17 cellular contexts compared by ENCODE assay signal in the genomic region with DNA sequence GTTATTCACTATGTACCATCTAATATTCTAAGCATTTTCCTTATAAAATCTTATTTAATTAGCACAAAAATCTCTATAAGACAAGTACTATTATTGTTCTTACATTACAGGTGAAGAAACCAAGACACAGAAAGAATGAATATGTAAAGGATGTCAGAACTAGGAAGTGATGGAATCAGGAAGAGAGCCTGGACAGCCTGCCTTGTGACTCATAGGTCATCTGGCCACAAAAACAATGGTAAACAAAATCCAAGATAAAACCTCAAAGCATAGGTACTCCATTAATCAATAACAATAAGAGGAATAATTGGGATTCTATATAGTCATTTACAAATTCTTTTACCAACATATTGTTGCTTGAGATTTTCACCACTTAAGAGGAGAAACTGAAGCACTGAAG.
DNase-seq lines count a peak whose midpoint lies in the region; ATAC-seq and TF ChIP-seq lines count a peak whose summit lies in the region.
"Had no signal": no experiment of that assay in that cellular context is flagged by ENCODE, and none has a peak within 500 bp of the region (broad histone marks: within the 10 kb centered on the region; RNA-seq: fewer than 3 reads in every experiment).

No MANE protein-coding gene starts in this region.

- no peak overlapping the region for H2AFZ ChIP-seq in PC-3 (ENCODE audit: low read length)

- BruUV-seq in PC-3 (replicated peaks; lab: Mats Ljungman, UMichigan): no TSS peak

- no peaks in the 10 kb centered on the region for H3K79me2 ChIP-seq in PC-3 (ENCODE audit: low read length)

- no peaks in the 10 kb centered on the region for H3K9me3 ChIP-seq in PC-3 (ENCODE audit: low read length)
- H3K9me3 ChIP-seq in spleen: peaks cover 0 to 8% (median 0%) of the 10 kb centered on the region in 8 donors
- H3K9me3 ChIP-seq in WERI-Rb-1 (ENCODE audit: severe bottlenecking): no peaks in the 10 kb centered on the region
- no peaks in the 10 kb centered on the region for H3K9me3 ChIP-seq in adrenal gland (replicated peaks in 1 of 3)
- H3K9me3 ChIP-seq: BE2C had no signal

- H3K4me3 ChIP-seq in PC-3 (ENCODE audit: low read length) (no peak overlapping the region), fibroblast of pulmonary artery (replicated peaks; ENCODE audit: low read depth, low read length) (no peak overlapping the region), spleen (no peak overlapping the region), WERI-Rb-1 (ENCODE audit: low read depth, low read length) (no peak overlapping the region), adrenal gland (no peak overlapping the region)
- H3K4me3 ChIP-seq: GM12878 had no signal

- peak; percentile 41 for DNase-seq in HT1080 (ENCODE audit: low read depth)
- DNase-seq in PC-3: no peak
- DNase-seq in fibroblast of pulmonary artery (ENCODE audit: low read depth): peak; percentile 9
- no peak for DNase-seq in NCI-H2171 (lab: John Stamatoyannopoulos, UW)
- DNase-seq in spleen: no peak
- DNase-seq in WERI-Rb-1: no peak
- DNase-seq in adrenal gland: no peak
- DNase-seq: ACHN; BE2C; C1 segment of cervical spinal cord; CD4-positive, CD25-positive, alpha-beta regulatory T cell; CD8-positive, alpha-beta memory T cell; COR-L47; DMS 273 treated with DMSO at 0.1 percent for 48 hours; DMS79 treated with DMSO at 0.1 percent for 48 hours; H9 had no signal

- H3K36me3 ChIP-seq in PC-3 (ENCODE audit: low read depth, low read length) (no peaks in the 10 kb centered on the region), spleen (no peaks in the 10 kb centered on the region), WERI-Rb-1 (no peaks in the 10 kb centered on the region), adrenal gland (replicated peaks in 1 of 2) (no peaks in the 10 kb centered on the region)
- H3K36me3 ChIP-seq: BE2C had no signal

- ATAC-seq in PC-3: 0 out of 2 replicates have a peak, but pooled peaks have one; percentile 33
- ATAC-seq: GM12878 had no signal

- POLR2A ChIA-PET in PC-3 (lab: Charles Lee; ENCODE audit: unreplicated experiment): no interaction called here

- H3K4me2 ChIP-seq in PC-3 (ENCODE audit: low read length): no peak overlapping the region

- H3K27ac ChIP-seq in PC-3 (ENCODE audit: low read length) (no peak overlapping the region), spleen (no peak overlapping the region), WERI-Rb-1 (no peak overlapping the region), adrenal gland (no peak overlapping the region)

- no peak for TF ChIP-seq POLR2A in spleen (IDR thresholded peaks at IDR 0.05)
- TF ChIP-seq POLR2A in adrenal gland (IDR thresholded peaks at IDR 0.05): no peak

- intact Hi-C loops in PC-3 (cut with micrococcal nuclease) (no loop called here), spleen (cut with DNase I; ENCODE audit: low total_unique reads) (loop anchor here (10.0 kb wide), 1 partner anchor 55 kb away; no protein-coding TSS in a partner anchor), adrenal gland (cut with DNase I) (no loop called here)

- H3F3A ChIP-seq in PC-3 (ENCODE audit: low read length, unreplicated experiment): no peaks in the 10 kb centered on the region

- H3K9ac ChIP-seq in PC-3 (ENCODE audit: low read length): no peak overlapping the region

- H3K27me3 ChIP-seq in PC-3 (ENCODE audit: low read length): no peaks in the 10 kb centered on the region
- no peaks in the 10 kb centered on the region for H3K27me3 ChIP-seq in spleen (replicated peaks in 1 of 7)
- H3K27me3 ChIP-seq in WERI-Rb-1 (ENCODE audit: insufficient read depth, low read depth, severe bottlenecking): no peaks in the 10 kb centered on the region
- no peaks in the 10 kb centered on the region for H3K27me3 ChIP-seq in adrenal gland
- H3K27me3 ChIP-seq: BE2C had no signal

- TF ChIP-seq CTCF in PC-3 (conservative IDR thresholded peaks at IDR 0.05; ENCODE audit: low read depth, low read length): no peak
- no peak for TF ChIP-seq CTCF in fibroblast of pulmonary artery (IDR thresholded peaks at IDR 0.05; ENCODE audit: low read length, missing control alignments)
- TF ChIP-seq CTCF in spleen (IDR thresholded peaks at IDR 0.05 in 8 of 11, conservative IDR thresholded peaks at IDR 0.05 in 3 of 11): no peak
- no peak for TF ChIP-seq CTCF in WERI-Rb-1 (IDR thresholded peaks at IDR 0.05; ENCODE audit: low read depth, low read length)
- TF ChIP-seq CTCF in adrenal gland (IDR thresholded peaks at IDR 0.05): no peak

- no peaks in the 10 kb centered on the region for H4K20me1 ChIP-seq in PC-3 (ENCODE audit: low read length)

- H3K9me2 ChIP-seq in PC-3 (replicated peaks; ENCODE audit: low read length): no peaks in the 10 kb centered on the region

- H3K4me1 ChIP-seq in PC-3 (ENCODE audit: insufficient read depth, low read length): no peaks in the 10 kb centered on the region
- no peaks in the 10 kb centered on the region for H3K4me1 ChIP-seq in spleen
- H3K4me1 ChIP-seq in adrenal gland (replicated peaks in 1 of 2): no peaks in the 10 kb centered on the region
- H3K4me1 ChIP-seq: BE2C had no signal

- CTCF ChIA-PET in PC-3 (lab: Charles Lee): no interaction called here

Comparison
In these comparisons a context has a peak if more than half of its experiments do, and no peak if none do; other contexts are left out.
1. DNase-seq: peak in HT1080 (single experiment) and fibroblast of pulmonary artery (single experiment); none in PC-3 (single experiment), NCI-H2171 (single experiment), spleen (single experiment), WERI-Rb-1 (single experiment) and adrenal gland (0 of 7).